In the genomic region with DNA sequence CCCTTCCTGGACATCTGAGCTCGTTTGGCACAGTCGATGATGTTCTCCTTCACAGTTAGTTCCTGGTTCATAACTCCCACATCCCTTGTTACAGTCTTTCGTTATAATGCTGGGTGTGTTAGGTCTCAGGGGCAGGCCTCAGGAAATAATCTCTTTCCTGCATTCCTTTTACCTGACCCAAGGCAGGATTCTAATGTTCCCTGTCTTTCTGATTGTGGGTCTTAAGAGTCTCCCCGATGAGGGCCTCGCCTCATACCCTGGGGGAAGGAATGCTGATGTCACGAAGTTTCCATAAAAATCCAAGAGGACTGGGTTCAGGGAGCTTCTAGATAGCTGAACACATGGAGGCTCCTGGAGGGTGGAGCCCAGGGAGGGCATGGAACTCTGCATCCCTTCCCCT, we compare ENCODE assay signal across 13 cellular contexts.
A peak's percentile ranks its signal among the peaks of the same experiment; 100 is the strongest.
DNase-seq lines count a peak whose midpoint lies in the region; ATAC-seq and TF ChIP-seq lines count a peak whose summit lies in the region.
"Had no signal": no experiment of that assay in that cellular context is flagged by ENCODE, and none has a peak within 500 bp of the region (broad histone marks: within the 10 kb centered on the region; RNA-seq: fewer than 3 reads in every experiment).

No MANE protein-coding gene starts in this region.

- H3K27ac Mint-ChIP-seq in naive thymus-derived CD8-positive, alpha-beta T cell: no peak overlapping the region

- no peak overlapping the region for H3K4me2 ChIP-seq in mesenchymal stem cell (ENCODE audit: low read length, poor library complexity, severe bottlenecking)
- H3K4me2 ChIP-seq: BLaER1 had no signal

- peak overlapping the region in 1 of 2 experiments; percentile 59 for H2BK12ac ChIP-seq in mesenchymal stem cell (ENCODE audit: low read length in 2 of 2)

- no peak overlapping the region for H2BK5ac ChIP-seq in mesenchymal stem cell (ENCODE audit: low read depth, low read length, poor library complexity, severe bottlenecking)

- peak overlapping the region; percentile 82 for H2BK120ac ChIP-seq in mesenchymal stem cell (ENCODE audit: low read depth, low read length)

- H3K4ac ChIP-seq in mesenchymal stem cell (ENCODE audit: low read depth in 1 of 2, low read length in 2 of 2): peak overlapping the region; percentile 46 to 73

- H3K27me3 ChIP-seq in BJ (ENCODE audit: control insufficient read depth, insufficient read depth, low read length) (no peaks in the 10 kb centered on the region), brain microvascular endothelial cell (replicated peaks) (no peaks in the 10 kb centered on the region), mesenchymal stem cell (ENCODE audit: control insufficient read depth in 1 of 2, insufficient read depth in 1 of 2, low read length in 2 of 2) (no peaks in the 10 kb centered on the region), thyroid gland (no peaks in the 10 kb centered on the region)
- H3K27me3 ChIP-seq: BLaER1 had no signal

- no peak for ATAC-seq in naive thymus-derived CD8-positive, alpha-beta T cell
- ATAC-seq in GM18861 (IDR thresholded peaks at IDR 0.05; ENCODE audit: unreplicated experiment): no peak

- no peak for TF ChIP-seq RAD21 in Ishikawa (IDR thresholded peaks at IDR 0.05; ENCODE audit: low read depth)

- H3K4me3 Mint-ChIP-seq in naive thymus-derived CD8-positive, alpha-beta T cell: no peak overlapping the region
- H3K4me3 Mint-ChIP-seq: T-helper 2 cell treated with Interferon-gamma antibody and Interleukin-4, amounts not matched to agents 5 μg/mL and 100 μg/mL, for 36 hours had no signal

- H3K4me1 Mint-ChIP-seq in naive thymus-derived CD8-positive, alpha-beta T cell: peaks cover 0 to 10% (median 2%) of the 10 kb centered on the region in 4 donors

- H3K27ac ChIP-seq in brain microvascular endothelial cell (peak overlapping the region; percentile 24), mesenchymal stem cell (ENCODE audit: low read length, poor library complexity, severe bottlenecking) (peak overlapping the region; percentile 25), thyroid gland (no peak overlapping the region)
- H3K27ac ChIP-seq: BLaER1 had no signal

- in situ Hi-C loops in brain microvascular endothelial cell (cut with HindIII; ENCODE audit: low pct_ligation_motif_present, low sequenced_read_pairs): no loop called here

- H2BK15ac ChIP-seq in mesenchymal stem cell (ENCODE audit: low read depth, poor library complexity, severe bottlenecking): peak overlapping the region; percentile 77

- H3K27me3 Mint-ChIP-seq in naive thymus-derived CD8-positive, alpha-beta T cell: peaks cover 0 to 16% (median 3%) of the 10 kb centered on the region in 5 donors

- no peak for TF ChIP-seq POLR2A in thyroid gland (IDR thresholded peaks at IDR 0.05)

- peaks cover 0 to 2% (median 0%) of the 10 kb centered on the region in 3 donors for H3K36me3 Mint-ChIP-seq in naive thymus-derived CD8-positive, alpha-beta T cell

- peaks cover 4% of the 10 kb centered on the region for H3K4me1 ChIP-seq in mesenchymal stem cell (ENCODE audit: control insufficient read depth, insufficient read depth, low read depth, low read length)
- H3K4me1 ChIP-seq in thyroid gland: peaks cover 22 to 61% of the 10 kb centered on the region in 2 donors

- H3K9me3 ChIP-seq in mesenchymal stem cell (ENCODE audit: control insufficient read depth, low read length): no peaks in the 10 kb centered on the region
- no peaks in the 10 kb centered on the region for H3K9me3 ChIP-seq in thyroid gland
- H3K9me3 ChIP-seq: BLaER1 had no signal

- H3K4me3 ChIP-seq in BJ (ENCODE audit: low read depth, low read length) (no peak overlapping the region), brain microvascular endothelial cell (ENCODE audit: low read depth, low read length) (no peak overlapping the region), mesenchymal stem cell (ENCODE audit: insufficient read depth in 1 of 2, low read depth in 1 of 2, low read length in 2 of 2) (no peak overlapping the region), thyroid gland (replicated peaks in 1 of 3) (no peak overlapping the region)
- H3K4me3 ChIP-seq: BLaER1 had no signal

- CTCF ChIA-PET in BJ (lab: Yijun Ruan, JAX): interaction anchor here (1.2 to 1.9 kb wide), 3 partner anchors 48 to 105 kb away, joined by 3 to 6 read pairs (median 6); no protein-coding TSS in a partner anchor

- H3K9me3 Mint-ChIP-seq in naive thymus-derived CD8-positive, alpha-beta T cell: no peaks in the 10 kb centered on the region
- H3K9me3 Mint-ChIP-seq: T-helper 2 cell treated with Interferon-gamma antibody and Interleukin-4, amounts not matched to agents 5 μg/mL and 100 μg/mL, for 36 hours had no signal

- no peaks in the 10 kb centered on the region for H3K36me3 ChIP-seq in BJ (ENCODE audit: control insufficient read depth, insufficient read depth, low read length)
- H3K36me3 ChIP-seq in brain microvascular endothelial cell (replicated peaks): no peaks in the 10 kb centered on the region
- H3K36me3 ChIP-seq in mesenchymal stem cell (ENCODE audit: control insufficient read depth in 1 of 2, insufficient read depth in 2 of 2, low read depth in 1 of 2, low read length in 2 of 2): no peaks in the 10 kb centered on the region
- no peaks in the 10 kb centered on the region for H3K36me3 ChIP-seq in thyroid gland
- H3K36me3 ChIP-seq: BLaER1 had no signal

- H3K9ac ChIP-seq in mesenchymal stem cell (ENCODE audit: low read length): no peak overlapping the region
- H3K9ac ChIP-seq: BLaER1 had no signal

- H3K23ac ChIP-seq in mesenchymal stem cell (ENCODE audit: low read length in 2 of 2): no peak overlapping the region

- no peak overlapping the region for H4K91ac ChIP-seq in mesenchymal stem cell (ENCODE audit: low read length)

- TF ChIP-seq EP300 in Ishikawa (IDR thresholded peaks at IDR 0.05; ENCODE audit: borderline replicate concordance): peak; percentile 10; the same call in 1 of the 2 replicates

- 20% methylated on average over 5 of the region's 6 CpGs for WGBS in mesenchymal stem cell
- 76 to 86% methylated on average over 6 of the region's 6 CpGs for WGBS in thyroid gland, 2 donors

- DNase-seq in BJ (ENCODE audit: low read depth) (peak; percentile 66), brain microvascular endothelial cell (no peak), mesenchymal stem cell (no peak), thyroid gland (no peak), mesenteric fat pad (ENCODE audit: low spot score) (no peak)
- no peak for DNase-seq in naive thymus-derived CD8-positive, alpha-beta T cell
- DNase-seq: NCI-H187 treated with DMSO at 0.1 percent for 48 hours; NK-92 treated with Interleukin-12 subunit alpha and Interleukin-12 subunit beta, amount 100 ng/mL, for 24 hours; small intestine had no signal

- no peak overlapping the region for H2AFZ ChIP-seq in mesenchymal stem cell (ENCODE audit: low read depth, low read length)

- POLR2A ChIA-PET in BJ (lab: Charles Lee): no interaction called here
- POLR2A ChIA-PET in naive thymus-derived CD8-positive, alpha-beta T cell (lab: Charles Lee): interaction anchor here (0.6 kb wide), 1 partner anchor 19 kb away, joined by 3 read pairs; no protein-coding TSS in a partner anchor

- TF ChIP-seq CTCF in BJ (IDR thresholded peaks at IDR 0.05; ENCODE audit: insufficient read depth, low read depth, low read length) (no peak), brain microvascular endothelial cell (IDR thresholded peaks at IDR 0.05; ENCODE audit: low read depth, low read length, missing control alignments) (no peak), thyroid gland (IDR thresholded peaks at IDR 0.05) (no peak)

- H4K8ac ChIP-seq in mesenchymal stem cell (ENCODE audit: low read length): peak overlapping the region; percentile 35

- H2AK5ac ChIP-seq in mesenchymal stem cell (ENCODE audit: low read length, severe bottlenecking): peak overlapping the region; percentile 41

- H3K79me1 ChIP-seq in mesenchymal stem cell (replicated peaks; ENCODE audit: low read length, poor library complexity, severe bottlenecking): no peaks in the 10 kb centered on the region

- intact Hi-C loops in thyroid gland (cut with DNase I): no loop called here

- H3K14ac ChIP-seq in mesenchymal stem cell (ENCODE audit: low read length in 2 of 2): no peak overlapping the region

- peak overlapping the region; percentile 71 to 78 for H3K18ac ChIP-seq in mesenchymal stem cell (ENCODE audit: low read depth in 1 of 2, low read length in 2 of 2)

TF ChIP-seq in Ishikawa, 13 proteins besides CTCF, POLR2A, EP300 and RAD21:
- no peak for TF ChIP-seq FOXM1 (IDR thresholded peaks at IDR 0.05; ENCODE audit: borderline replicate concordance, low read depth)

Comparison
In these comparisons a context has a peak if more than half of its experiments do, and no peak if none do; other contexts are left out.
1. H3K27ac ChIP-seq: peak in brain microvascular endothelial cell (single experiment) and mesenchymal stem cell (single experiment); none in thyroid gland (0 of 3).